9 cellular contexts compared by ENCODE assay signal in genomic region chr17:4951486-4951885, GRCh38. TPM values are rescaled to one million over a fixed set of nuclear protein-coding genes. Genes with fewer than 3 reads are reported as not detected.
DNase-seq lines count a peak whose midpoint lies in the region; ATAC-seq and TF ChIP-seq lines count a peak whose summit lies in the region.
"Had no signal": no experiment of that assay in that cellular context is flagged by ENCODE, and none has a peak within 500 bp of the region (broad histone marks: within the 10 kb centered on the region; RNA-seq: fewer than 3 reads in every experiment).

No MANE protein-coding gene starts in this region.

- POLR2A ChIA-PET in activated CD8-positive, alpha-beta T cell treated with anti-CD3 and anti-CD28 coated beads for 36 hours (lab: Charles Lee) = interaction anchor here (1.5 to 20.8 kb wide), 5 partner anchors 9 to 43 kb away, joined by 3 to 627 read pairs (median 11); partner anchors contain the start of genes RNF167, SLC25A11 and SPAG7

- H3K9ac ChIP-seq in ES-I3 (ENCODE audit: low read depth, low read length) = peak overlapping the region; percentile 81; the same call in 1 of the 2 replicates

- no peak for ATAC-seq in activated CD8-positive, alpha-beta T cell treated with anti-CD3 and anti-CD28 coated beads for 36 hours
- no peak for ATAC-seq in memory B cell (ENCODE audit: low read depth)
- ATAC-seq in HG03280 (IDR thresholded peaks at IDR 0.05; ENCODE audit: unreplicated experiment) = no peak
- ATAC-seq in GM18505 (IDR thresholded peaks at IDR 0.05; ENCODE audit: unreplicated experiment) = no peak

- no peaks in the 10 kb centered on the region for H3K9me3 ChIP-seq in ES-I3 (ENCODE audit: control insufficient read depth, insufficient read depth, low read length)

- peaks cover 18% of the 10 kb centered on the region for H3K4me1 Mint-ChIP-seq in activated CD8-positive, alpha-beta T cell treated with anti-CD3 and anti-CD28 coated beads for 36 hours (ENCODE audit: low read depth)
- peaks cover 20% of the 10 kb centered on the region for H3K4me1 Mint-ChIP-seq in memory B cell

- no peak for TF ChIP-seq CTCF in 22Rv1 (IDR thresholded peaks at IDR 0.05)
- TF ChIP-seq CTCF in activated CD8-positive, alpha-beta T cell treated with anti-CD3 and anti-CD28 coated beads for 36 hours (IDR thresholded peaks at IDR 0.05) = no peak

- no peaks in the 10 kb centered on the region for H3K9me3 Mint-ChIP-seq in activated CD8-positive, alpha-beta T cell treated with anti-CD3 and anti-CD28 coated beads for 36 hours
- H3K9me3 Mint-ChIP-seq in memory B cell = no peaks in the 10 kb centered on the region

- DNase-seq in activated CD8-positive, alpha-beta T cell treated with anti-CD3 and anti-CD28 coated beads for 36 hours = no peak
- no peak for DNase-seq in memory B cell (ENCODE audit: low spot score in 2 of 2)
- no peak for DNase-seq in NCI-H1048 (lab: John Stamatoyannopoulos, UW)
- no peak for DNase-seq in DMS 273 (lab: John Stamatoyannopoulos, UW; ENCODE audit: unreplicated experiment)
- DNase-seq: effector CD4-positive, alpha-beta T cell had no signal

- H3K27me3 Mint-ChIP-seq in activated CD8-positive, alpha-beta T cell treated with anti-CD3 and anti-CD28 coated beads for 36 hours = no peaks in the 10 kb centered on the region
- H3K27me3 Mint-ChIP-seq in memory B cell = no peaks in the 10 kb centered on the region

- CTCF ChIA-PET in activated CD8-positive, alpha-beta T cell treated with anti-CD3 and anti-CD28 coated beads for 36 hours (lab: Charles Lee) = interaction anchor here (0.7 to 2.5 kb wide), 3 partner anchors 16 to 42 kb away, joined by 3 to 9 read pairs (median 4); partner anchors contain the start of gene SPAG7

- TF ChIP-seq POLR2A in GM18505 (IDR thresholded peaks at IDR 0.05; ENCODE audit: borderline replicate concordance, extremely low read depth, insufficient read depth, insufficient read length) = no peak

- H3K27ac ChIP-seq in 22Rv1 = peak overlapping the region; percentile 100; the same call in 1 of the 2 replicates

- intact Hi-C loops in activated CD8-positive, alpha-beta T cell treated with anti-CD3 and anti-CD28 coated beads for 36 hours (cut with micrococcal nuclease) = no loop called here

- peak overlapping the region; percentile 97 for H3K27ac Mint-ChIP-seq in activated CD8-positive, alpha-beta T cell treated with anti-CD3 and anti-CD28 coated beads for 36 hours
- no peak overlapping the region for H3K27ac Mint-ChIP-seq in memory B cell

- H3K36me3 ChIP-seq in ES-I3 (ENCODE audit: insufficient read depth, low read length) = peaks cover 3% of the 10 kb centered on the region

- H3K4me3 Mint-ChIP-seq in activated CD8-positive, alpha-beta T cell treated with anti-CD3 and anti-CD28 coated beads for 36 hours = peak overlapping the region; percentile 97
- H3K4me3 Mint-ChIP-seq in memory B cell = peak overlapping the region; percentile 51

- peaks cover 16% of the 10 kb centered on the region for H3K36me3 Mint-ChIP-seq in activated CD8-positive, alpha-beta T cell treated with anti-CD3 and anti-CD28 coated beads for 36 hours (ENCODE audit: low read depth)
- peaks cover 5% of the 10 kb centered on the region for H3K36me3 Mint-ChIP-seq in memory B cell

- H3K4me1 ChIP-seq in ES-I3 (ENCODE audit: insufficient read depth, low read length) = peaks cover 5% of the 10 kb centered on the region; the same call in 1 of the 2 replicates

RNA-seq across cellular contexts. Expression of gene ENO3, which starts 0.6 kb away (rescaled TPM):
- 10 to 100 TPM; 31.3 to 34.0 TPM for total RNA-seq in activated CD8-positive, alpha-beta T cell treated with anti-CD3 and anti-CD28 coated beads for 36 hours

RNA-seq across cellular contexts. Expression of gene PFN1, which starts 3.2 kb away (rescaled TPM):
- 1,000 to 10,000 TPM; 1,726 to 1,759 TPM for total RNA-seq in activated CD8-positive, alpha-beta T cell treated with anti-CD3 and anti-CD28 coated beads for 36 hours

RNA-seq across cellular contexts. Expression of gene RNF167, which starts 11.4 kb away (rescaled TPM):
- 100 to 1,000 TPM; 144 to 152 TPM for total RNA-seq in activated CD8-positive, alpha-beta T cell treated with anti-CD3 and anti-CD28 coated beads for 36 hours

RNA-seq across cellular contexts. Expression of gene SLC25A11, which starts 11.6 kb away (rescaled TPM):
- total RNA-seq in activated CD8-positive, alpha-beta T cell treated with anti-CD3 and anti-CD28 coated beads for 36 hours = 10 to 100 TPM; 80.8 to 87.0 TPM

RNA-seq across cellular contexts. Expression of gene SPAG7, which starts 16.1 kb away (rescaled TPM):
- total RNA-seq in activated CD8-positive, alpha-beta T cell treated with anti-CD3 and anti-CD28 coated beads for 36 hours = 10 to 100 TPM; 62.7 to 62.9 TPM
